ENCODE assay signal across 26 cellular contexts in genomic region chr14:85512491-85512890, GRCh38. TPM values are rescaled to one million over a fixed set of nuclear protein-coding genes. Genes with fewer than 3 reads are reported as not detected.
"Had no signal": no experiment of that assay in that cellular context is flagged by ENCODE, and none has a peak within 500 bp of the region (broad histone marks: within the 10 kb centered on the region; RNA-seq: fewer than 3 reads in every experiment).

No MANE protein-coding gene starts in this region.

- H3K9me3 ChIP-seq: mucosa of descending colon, ovary, right atrium auricular region, right lobe of liver, tibial nerve, vagina had no signal

- ATAC-seq: left cardiac atrium; left lobe of liver; mucosa of descending colon; naive thymus-derived CD4-positive, alpha-beta T cell; natural killer cell treated with Interleukin-12 subunit alpha and Interleukin-12 subunit beta and Interleukin-15 and Interleukin-18, amount 100 ng/mL, for 72 hours; right lobe of liver; stimulated activated memory B cell treated with anti-CD40 and anti-IgM and Interleukin-4, amounts not matched to agents 10 μg/mL and 1 μg/mL and 100 μg/mL, for 72 hours; stimulated activated naive CD8-positive, alpha-beta T cell treated with anti-CD3 and anti-CD28 coated beads, Interleukin-15, amount 100 ng/mL, for 72 hours had no signal

- H3K27me3 Mint-ChIP-seq: naive thymus-derived CD4-positive, alpha-beta T cell; progenitor cell of endocrine pancreas; stimulated activated memory B cell treated with anti-CD40 and anti-IgM and Interleukin-4, amounts not matched to agents 10 μg/mL and 1 μg/mL and 100 μg/mL, for 72 hours; stimulated activated naive CD8-positive, alpha-beta T cell treated with anti-CD3 and anti-CD28 coated beads, Interleukin-15, amount 100 ng/mL, for 72 hours had no signal

- H3K27ac Mint-ChIP-seq: naive thymus-derived CD4-positive, alpha-beta T cell; natural killer cell treated with Interleukin-12 subunit alpha and Interleukin-12 subunit beta and Interleukin-15 and Interleukin-18, amount 100 ng/mL, for 72 hours; progenitor cell of endocrine pancreas; stimulated activated memory B cell treated with anti-CD40 and anti-IgM and Interleukin-4, amounts not matched to agents 10 μg/mL and 1 μg/mL and 100 μg/mL, for 72 hours; stimulated activated naive CD8-positive, alpha-beta T cell treated with anti-CD3 and anti-CD28 coated beads, Interleukin-15, amount 100 ng/mL, for 72 hours; type B pancreatic cell had no signal

- H3K27ac ChIP-seq: hepatocyte, ovary, right atrium auricular region, right lobe of liver, tibial nerve, vagina had no signal

- H2AFZ ChIP-seq: hepatocyte had no signal

- H3K4me2 ChIP-seq: hepatocyte, smooth muscle cell had no signal

- H3K4me1 Mint-ChIP-seq: naive thymus-derived CD4-positive, alpha-beta T cell; stimulated activated memory B cell treated with anti-CD40 and anti-IgM and Interleukin-4, amounts not matched to agents 10 μg/mL and 1 μg/mL and 100 μg/mL, for 72 hours; stimulated activated naive CD8-positive, alpha-beta T cell treated with anti-CD3 and anti-CD28 coated beads, Interleukin-15, amount 100 ng/mL, for 72 hours had no signal

- H3K4me1 ChIP-seq: right atrium auricular region, right lobe of liver, tibial nerve, vagina had no signal

- H3K36me3 ChIP-seq: ovary, right atrium auricular region, right lobe of liver, tibial nerve, vagina had no signal

- H3K4me3 Mint-ChIP-seq: naive thymus-derived CD4-positive, alpha-beta T cell; natural killer cell treated with Interleukin-12 subunit alpha and Interleukin-12 subunit beta and Interleukin-15 and Interleukin-18, amount 100 ng/mL, for 72 hours; stimulated activated memory B cell treated with anti-CD40 and anti-IgM and Interleukin-4, amounts not matched to agents 10 μg/mL and 1 μg/mL and 100 μg/mL, for 72 hours; stimulated activated naive CD8-positive, alpha-beta T cell treated with anti-CD3 and anti-CD28 coated beads, Interleukin-15, amount 100 ng/mL, for 72 hours; type B pancreatic cell had no signal

- H3K79me2 ChIP-seq: hepatocyte had no signal

- DNase-seq: islet precursor cell; kidney glomerular epithelial cell; left cardiac atrium; midbrain; mucosa of descending colon; naive thymus-derived CD4-positive, alpha-beta T cell; ovary; right lobe of liver; stimulated activated CD4-positive, alpha-beta T cell treated with anti-CD3 and anti-CD28 coated beads, Interleukin-1b, Interleukin-23, amount 100 ng/mL, for 48 hours; stimulated activated CD4-positive, alpha-beta T cell treated with anti-CD3 and anti-CD28 coated beads, Interleukin-2, amount 100 ng/mL, for 48 hours; stimulated activated CD4-positive, alpha-beta T cell treated with anti-CD3 and anti-CD28 coated beads, Interleukin-4, amount 100 ng/mL, for 4 hours; stimulated activated CD8-positive, alpha-beta memory T cell treated with anti-CD3 and anti-CD28 coated beads, Interleukin-4, amount 100 ng/mL, for 48 hours; stimulated activated naive CD4-positive, alpha-beta T cell treated with Interleukin-2 at 50 U/mL for 16 hours; stimulated activated naive CD8-positive, alpha-beta T cell treated with anti-CD3 and anti-CD28 coated beads, Interleukin-15, amount 100 ng/mL, for 72 hours; substantia nigra had no signal

- H3K9me3 Mint-ChIP-seq: type B pancreatic cell had no signal

- H3K27me3 ChIP-seq: hepatocyte, ovary, right atrium auricular region, right lobe of liver, tibial nerve, vagina had no signal

- H3K36me3 Mint-ChIP-seq: natural killer cell treated with Interleukin-12 subunit alpha and Interleukin-12 subunit beta and Interleukin-15 and Interleukin-18, amount 100 ng/mL, for 72 hours; stimulated activated memory B cell treated with anti-CD40 and anti-IgM and Interleukin-4, amounts not matched to agents 10 μg/mL and 1 μg/mL and 100 μg/mL, for 72 hours; type B pancreatic cell had no signal

- H3K4me3 ChIP-seq: hepatocyte, lung, mucosa of descending colon, ovary, right atrium auricular region, right lobe of liver, smooth muscle cell, tibial nerve, vagina had no signal

RNA-seq across cellular contexts. Expression of gene FLRT2, which starts 17.5 kb away (rescaled TPM):
- total RNA-seq: naive thymus-derived CD4-positive, alpha-beta T cell had no signal
- polyA plus RNA-seq: naive thymus-derived CD4-positive, alpha-beta T cell had no signal
